In genomic region chr2:171687287-171688128, GRCh38 we compare ENCODE assay signal across 1 cellular context.
A peak's percentile ranks its signal among the peaks of the same experiment; 100 is the strongest.
TF ChIP-seq lines count a peak whose summit lies in the region.

TSS of gene DYNC1I2 (plus strand) at chr2:171687469. CDS start at chr2:171690156, 2,687 bp downstream.

TF ChIP-seq in K562, 482 proteins besides CTCF, POLR2A, EP300 and RAD21 (continued from another document and continues in another):
- TF ChIP-seq, protein P1, sequence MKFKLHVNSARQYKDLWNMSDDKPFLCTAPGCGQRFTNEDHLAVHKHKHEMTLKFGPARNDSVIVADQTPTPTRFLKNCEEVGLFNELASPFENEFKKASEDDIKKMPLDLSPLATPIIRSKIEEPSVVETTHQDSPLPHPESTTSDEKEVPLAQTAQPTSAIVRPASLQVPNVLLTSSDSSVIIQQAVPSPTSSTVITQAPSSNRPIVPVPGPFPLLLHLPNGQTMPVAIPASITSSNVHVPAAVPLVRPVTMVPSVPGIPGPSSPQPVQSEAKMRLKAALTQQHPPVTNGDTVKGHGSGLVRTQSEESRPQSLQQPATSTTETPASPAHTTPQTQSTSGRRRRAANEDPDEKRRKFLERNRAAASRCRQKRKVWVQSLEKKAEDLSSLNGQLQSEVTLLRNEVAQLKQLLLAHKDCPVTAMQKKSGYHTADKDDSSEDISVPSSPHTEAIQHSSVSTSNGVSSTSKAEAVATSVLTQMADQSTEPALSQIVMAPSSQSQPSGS (CRISPR knock-in tag; IDR thresholded peaks at IDR 0.05) = no peak
- no peak for TF ChIP-seq ZNF3 (CRISPR knock-in tag; IDR thresholded peaks at IDR 0.05)
- TF ChIP-seq, protein P2, sequence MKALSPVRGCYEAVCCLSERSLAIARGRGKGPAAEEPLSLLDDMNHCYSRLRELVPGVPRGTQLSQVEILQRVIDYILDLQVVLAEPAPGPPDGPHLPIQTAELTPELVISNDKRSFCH (CRISPR knock-in tag; IDR thresholded peaks at IDR 0.05) = no peak
- TF ChIP-seq, protein P2 (tag; IDR thresholded peaks at IDR 0.05) = peak; percentile 75; the same call in 1 of the 2 replicates
- 0 out of 2 replicates have a peak, but pooled peaks have one; percentile 42 for TF ChIP-seq SREBF1 (IDR thresholded peaks at IDR 0.05; ENCODE audit: borderline replicate concordance, low read depth, low read length)
- TF ChIP-seq ZNF444 (CRISPR knock-in tag; IDR thresholded peaks at IDR 0.05) = no peak
- no peak; the same call in 1 of the 2 replicates for TF ChIP-seq ZBTB2 (IDR thresholded peaks at IDR 0.05)
- peak; percentile 56 for TF ChIP-seq MGA (IDR thresholded peaks at IDR 0.05)
- peak; percentile 68; the same call in 1 of the 2 replicates for TF ChIP-seq ZEB2 (IDR thresholded peaks at IDR 0.05)
- TF ChIP-seq NRF1 (conservative IDR thresholded peaks at IDR 0.05 in 1 of 2, IDR thresholded peaks at IDR 0.05 in 1 of 2) = peak; percentile 81 to 85
- no peak for TF ChIP-seq ZFP91 (CRISPR knock-in tag; IDR thresholded peaks at IDR 0.05)
- TF ChIP-seq EWSR1 (IDR thresholded peaks at IDR 0.05; ENCODE audit: borderline replicate concordance, low read depth, partially characterized antibody) = no peak
- TF ChIP-seq ZKSCAN8 (CRISPR knock-in tag; IDR thresholded peaks at IDR 0.05) = no peak; the same call in 1 of the 2 replicates
- peak; percentile 5; the same call in 1 of the 2 replicates for TF ChIP-seq TCF7 (IDR thresholded peaks at IDR 0.05; ENCODE audit: borderline replicate concordance)
- peak; percentile 89 for TF ChIP-seq RBFOX2 (IDR thresholded peaks at IDR 0.05; ENCODE audit: low read depth, low read length)
- no peak; the same call in 1 of the 2 replicates for TF ChIP-seq TAF7 (tag; IDR thresholded peaks at IDR 0.05)
- no peak for TF ChIP-seq ZBTB26 (CRISPR knock-in tag; IDR thresholded peaks at IDR 0.05)
- TF ChIP-seq CREB3 (tag; conservative IDR thresholded peaks at IDR 0.05; ENCODE audit: low read depth) = peak; percentile 84
- TF ChIP-seq HMG20B (CRISPR knock-in tag; IDR thresholded peaks at IDR 0.05) = no peak
- TF ChIP-seq IRF9 (tag; IDR thresholded peaks at IDR 0.05) = 0 out of 2 replicates have a peak, but pooled peaks have one; percentile 12
- peak; percentile 71 for TF ChIP-seq C11orf30 (IDR thresholded peaks at IDR 0.05; ENCODE audit: low read depth)
- TF ChIP-seq, protein P3, sequence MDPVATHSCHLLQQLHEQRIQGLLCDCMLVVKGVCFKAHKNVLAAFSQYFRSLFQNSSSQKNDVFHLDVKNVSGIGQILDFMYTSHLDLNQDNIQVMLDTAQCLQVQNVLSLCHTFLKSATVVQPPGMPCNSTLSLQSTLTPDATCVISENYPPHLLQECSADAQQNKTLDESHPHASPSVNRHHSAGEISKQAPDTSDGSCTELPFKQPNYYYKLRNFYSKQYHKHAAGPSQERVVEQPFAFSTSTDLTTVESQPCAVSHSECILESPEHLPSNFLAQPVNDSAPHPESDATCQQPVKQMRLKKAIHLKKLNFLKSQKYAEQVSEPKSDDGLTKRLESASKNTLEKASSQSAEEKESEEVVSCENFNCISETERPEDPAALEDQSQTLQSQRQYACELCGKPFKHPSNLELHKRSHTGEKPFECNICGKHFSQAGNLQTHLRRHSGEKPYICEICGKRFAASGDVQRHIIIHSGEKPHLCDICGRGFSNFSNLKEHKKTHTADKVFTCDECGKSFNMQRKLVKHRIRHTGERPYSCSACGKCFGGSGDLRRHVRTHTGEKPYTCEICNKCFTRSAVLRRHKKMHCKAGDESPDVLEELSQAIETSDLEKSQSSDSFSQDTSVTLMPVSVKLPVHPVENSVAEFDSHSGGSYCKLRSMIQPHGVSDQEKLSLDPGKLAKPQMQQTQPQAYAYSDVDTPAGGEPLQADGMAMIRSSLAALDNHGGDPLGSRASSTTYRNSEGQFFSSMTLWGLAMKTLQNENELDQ (CRISPR knock-in tag; IDR thresholded peaks at IDR 0.05; ENCODE audit: borderline replicate concordance) = no peak
- TF ChIP-seq SIRT6 (IDR thresholded peaks at IDR 0.05; ENCODE audit: low read depth, low read length) = no peak
- TF ChIP-seq CBX5 (IDR thresholded peaks at IDR 0.05; ENCODE audit: borderline replicate concordance, low read depth) = no peak; the same call in 1 of the 2 replicates
- TF ChIP-seq, protein P4, sequence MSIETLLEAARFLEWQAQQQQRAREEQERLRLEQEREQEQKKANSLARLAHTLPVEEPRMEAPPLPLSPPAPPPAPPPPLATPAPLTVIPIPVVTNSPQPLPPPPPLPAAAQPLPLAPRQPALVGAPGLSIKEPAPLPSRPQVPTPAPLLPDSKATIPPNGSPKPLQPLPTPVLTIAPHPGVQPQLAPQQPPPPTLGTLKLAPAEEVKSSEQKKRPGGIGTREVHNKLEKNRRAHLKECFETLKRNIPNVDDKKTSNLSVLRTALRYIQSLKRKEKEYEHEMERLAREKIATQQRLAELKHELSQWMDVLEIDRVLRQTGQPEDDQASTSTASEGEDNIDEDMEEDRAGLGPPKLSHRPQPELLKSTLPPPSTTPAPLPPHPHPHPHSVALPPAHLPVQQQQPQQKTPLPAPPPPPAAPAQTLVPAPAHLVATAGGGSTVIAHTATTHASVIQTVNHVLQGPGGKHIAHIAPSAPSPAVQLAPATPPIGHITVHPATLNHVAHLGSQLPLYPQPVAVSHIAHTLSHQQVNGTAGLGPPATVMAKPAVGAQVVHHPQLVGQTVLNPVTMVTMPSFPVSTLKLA (conservative IDR thresholded peaks at IDR 0.05) = peak; percentile 81 to 89
